16 cellular contexts compared by ENCODE assay signal in the genomic region with DNA sequence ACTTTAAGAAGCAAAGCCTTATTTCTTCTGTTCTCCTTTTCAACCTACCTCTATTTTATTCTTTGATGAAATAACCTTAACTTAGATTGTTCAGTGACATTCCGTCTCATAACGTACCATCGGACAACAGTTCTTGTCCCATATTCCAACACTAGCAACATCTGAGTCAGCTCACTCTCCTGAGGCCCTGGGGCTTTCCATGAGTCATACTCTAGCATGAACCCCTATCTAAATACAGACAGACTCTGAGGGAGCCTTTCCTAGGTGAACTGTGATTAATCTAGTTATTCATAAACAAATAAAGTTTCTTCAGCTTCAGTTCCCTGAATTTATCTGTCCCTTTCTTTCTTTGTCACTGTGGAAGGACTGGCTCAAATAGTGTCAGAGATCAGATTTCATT.
DNase-seq lines count a peak whose midpoint lies in the region; ATAC-seq, FAIRE-seq and TF ChIP-seq lines count a peak whose summit lies in the region.
"Had no signal": no experiment of that assay in that cellular context is flagged by ENCODE, and none has a peak within 500 bp of the region (broad histone marks: within the 10 kb centered on the region; RNA-seq: fewer than 3 reads in every experiment).

No MANE protein-coding gene starts in this region.

- H3K27me3 Mint-ChIP-seq in T-helper 2 cell treated with Interferon-gamma antibody and Interleukin-4, amounts not matched to agents 5 μg/mL and 100 μg/mL, for 36 hours (ENCODE audit: low read depth): no peaks in the 10 kb centered on the region
- H3K27me3 Mint-ChIP-seq: stimulated activated memory B cell treated with anti-CD40 and anti-IgM and Interleukin-4, amounts not matched to agents 10 μg/mL and 1 μg/mL and 100 μg/mL, for 72 hours had no signal

- H3K4me3 Mint-ChIP-seq in T-helper 2 cell treated with Interferon-gamma antibody and Interleukin-4, amounts not matched to agents 5 μg/mL and 100 μg/mL, for 36 hours: no peak overlapping the region
- H3K4me3 Mint-ChIP-seq: stimulated activated memory B cell treated with anti-CD40 and anti-IgM and Interleukin-4, amounts not matched to agents 10 μg/mL and 1 μg/mL and 100 μg/mL, for 72 hours had no signal

- CTCF ChIA-PET in AG04450 (lab: Charles Lee): interaction anchor here (0.6 to 3.7 kb wide), 7 partner anchors 8 to 501 kb away, joined by 4 to 31 read pairs (median 6); no protein-coding TSS in a partner anchor

- no peak overlapping the region for H3K27ac Mint-ChIP-seq in T-helper 2 cell treated with Interferon-gamma antibody and Interleukin-4, amounts not matched to agents 5 μg/mL and 100 μg/mL, for 36 hours
- H3K27ac Mint-ChIP-seq: stimulated activated memory B cell treated with anti-CD40 and anti-IgM and Interleukin-4, amounts not matched to agents 10 μg/mL and 1 μg/mL and 100 μg/mL, for 72 hours had no signal

- no peaks in the 10 kb centered on the region for H3K27me3 ChIP-seq in AG04450 (ENCODE audit: control insufficient read depth, insufficient read depth, low read length)

- in situ Hi-C loops in astrocyte of the spinal cord (cut with HindIII; ENCODE audit: low sequenced_read_pairs): no loop called here

- H3K9me3 Mint-ChIP-seq in T-helper 2 cell treated with Interferon-gamma antibody and Interleukin-4, amounts not matched to agents 5 μg/mL and 100 μg/mL, for 36 hours: peaks cover 13% of the 10 kb centered on the region

- H3K4me1 Mint-ChIP-seq in T-helper 2 cell treated with Interferon-gamma antibody and Interleukin-4, amounts not matched to agents 5 μg/mL and 100 μg/mL, for 36 hours (ENCODE audit: low read depth): no peaks in the 10 kb centered on the region
- H3K4me1 Mint-ChIP-seq: stimulated activated memory B cell treated with anti-CD40 and anti-IgM and Interleukin-4, amounts not matched to agents 10 μg/mL and 1 μg/mL and 100 μg/mL, for 72 hours had no signal

- TF ChIP-seq CTCF in AG04450 (IDR thresholded peaks at IDR 0.05; ENCODE audit: low read depth, low read length) (no peak), astrocyte of the spinal cord (IDR thresholded peaks at IDR 0.05; ENCODE audit: low read depth, low read length) (no peak)

- peak; percentile 96 for FAIRE-seq in islet of Langerhans (lab: Jason Lieb, UNC)

- no peaks in the 10 kb centered on the region for H3K36me3 Mint-ChIP-seq in T-helper 2 cell treated with Interferon-gamma antibody and Interleukin-4, amounts not matched to agents 5 μg/mL and 100 μg/mL, for 36 hours (ENCODE audit: low read depth)
- H3K36me3 Mint-ChIP-seq: stimulated activated memory B cell treated with anti-CD40 and anti-IgM and Interleukin-4, amounts not matched to agents 10 μg/mL and 1 μg/mL and 100 μg/mL, for 72 hours had no signal

- H3K9me3 ChIP-seq in AG04450 (ENCODE audit: control insufficient read depth, insufficient read depth, low read length): peaks cover 2% of the 10 kb centered on the region

- H3K4me3 ChIP-seq in AG04450 (ENCODE audit: low read depth, low read length) (no peak overlapping the region), astrocyte of the spinal cord (ENCODE audit: low read depth, low read length) (no peak overlapping the region)

- ATAC-seq in GM18873 (IDR thresholded peaks at IDR 0.05; ENCODE audit: low FRiP score, unreplicated experiment): no peak
- ATAC-seq: stimulated activated memory B cell treated with anti-CD40 and anti-IgM and Interleukin-4, amounts not matched to agents 10 μg/mL and 1 μg/mL and 100 μg/mL, for 72 hours had no signal

- DNase-seq in AG04450 (ENCODE audit: low read depth, low spot score): peak; percentile 36
- peak; percentile 69 for DNase-seq in LHCN-M2 (ENCODE audit: low read depth)
- DNase-seq in astrocyte of the spinal cord (ENCODE audit: low read depth, low spot score): peak; percentile 58
- DNase-seq in activated CD8-positive, alpha-beta memory T cell treated with anti-CD3 and anti-CD28 coated beads for 24 hours: no peak
- DNase-seq in T-helper 2 cell treated with Interferon-gamma antibody and Interleukin-4, amounts not matched to agents 5 μg/mL and 100 μg/mL, for 36 hours (ENCODE audit: low spot score): no peak
- no peak for DNase-seq in stimulated activated CD4-positive, alpha-beta T cell treated with anti-CD3 and anti-CD28 coated beads, Interleukin-4, amount 100 ng/mL, for 24 hours
- DNase-seq: activated CD4-positive, alpha-beta T cell treated with anti-CD3 and anti-CD28 coated beads for 1 hour; activated T-cell treated with anti-CD3 and anti-CD28 coated beads, Interleukin-2, amount 50 U/mL, for 1 hour; AML-193; aorta; DMS79; NCI-H1694; NCI-H748 treated with DMSO at 0.1 percent for 48 hours had no signal

- POLR2A ChIA-PET in AG04450 (lab: Yijun Ruan, JAX): no interaction called here

- H3K27ac ChIP-seq in AG04450 (ENCODE audit: low read depth, low read length): no peak overlapping the region

Comparison
In these comparisons a context has a peak if more than half of its experiments do, and no peak if none do; other contexts are left out.
1. DNase-seq: peak in AG04450 (single experiment), LHCN-M2 (single experiment) and astrocyte of the spinal cord (single experiment); none in activated CD8-positive, alpha-beta memory T cell treated with anti-CD3 and anti-CD28 coated beads for 24 hours (single experiment), T-helper 2 cell treated with Interferon-gamma antibody and Interleukin-4, amounts not matched to agents 5 μg/mL and 100 μg/mL, for 36 hours (single experiment) and stimulated activated CD4-positive, alpha-beta T cell treated with anti-CD3 and anti-CD28 coated beads, Interleukin-4, amount 100 ng/mL, for 24 hours (single experiment).